In genomic region chr1:225811622-225812487, GRCh38 we compare ENCODE assay signal across 1 cellular context.
TF ChIP-seq lines count a peak whose summit lies in the region.

No MANE protein-coding gene starts in this region.

TF ChIP-seq in GM23338, 12 proteins besides CTCF, POLR2A, EP300 and RAD21 (continued from another document):
- no peak for TF ChIP-seq ZNF462 (CRISPR knock-in tag; IDR thresholded peaks at IDR 0.05)
TF ChIP-seq in GM23338: peak in this region for 0.
